In the genomic region with DNA sequence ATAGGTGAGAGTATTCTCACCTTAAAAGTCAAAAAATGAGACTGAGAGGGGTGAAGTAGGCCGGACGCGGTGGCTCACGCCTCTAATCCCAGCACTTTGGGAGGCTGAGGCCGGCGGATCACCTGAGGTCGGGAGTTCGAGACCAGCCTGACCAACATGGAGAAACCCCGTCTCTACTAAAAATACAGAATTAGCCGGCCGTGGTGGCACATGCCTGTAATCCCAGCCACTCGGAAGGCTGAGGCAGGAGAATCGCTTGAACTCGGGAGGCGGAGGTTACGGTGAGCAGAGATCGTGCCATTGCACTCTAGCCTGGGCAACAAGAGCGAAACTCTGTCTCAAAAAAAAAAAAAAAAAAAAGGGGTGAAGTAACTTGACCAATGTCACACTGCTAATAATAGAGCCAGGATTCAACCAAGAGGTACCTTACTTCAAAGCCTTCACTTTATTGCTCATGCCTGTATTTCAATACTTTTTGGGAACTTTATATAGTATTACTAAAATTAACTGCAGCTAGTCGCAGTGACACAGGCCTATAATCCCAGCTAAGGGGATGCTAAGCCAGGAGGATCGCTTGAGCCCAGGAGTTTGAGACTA, we compare ENCODE assay signal across 8 cellular contexts. TPM values are rescaled to one million over a fixed set of nuclear protein-coding genes. Genes with fewer than 3 reads are reported as not detected.
A peak's percentile ranks its signal among the peaks of the same experiment; 100 is the strongest.
DNase-seq lines count a peak whose midpoint lies in the region; ATAC-seq, FAIRE-seq and TF ChIP-seq lines count a peak whose summit lies in the region.
"Not testable (repeated sequence)": the region's sequence is repeated elsewhere in the genome, so short reads cannot be mapped to it uniquely, and the experiment has no call there.

No MANE protein-coding gene starts in this region.

- not testable (repeated sequence) for FAIRE-seq in A549 (lab: Jason Lieb, UNC)

- CTCF ChIA-PET in A549 (lab: Yijun Ruan, JAX), result interaction anchor here (2.1 kb wide), 1 partner anchor 122 kb away, joined by 12 read pairs; no protein-coding TSS in a partner anchor
- CTCF ChIA-PET in PC-9 (lab: Charles Lee), result not testable (repeated sequence)

- DNase-seq in A549 (ENCODE audit: low read depth in 1 of 2, low spot score in 1 of 2); GM23338 (ENCODE audit: low spot score); PC-9; colonic mucosa; heart right ventricle; skeletal muscle cell (ENCODE audit: low read depth): not testable (repeated sequence)

- not testable (repeated sequence) for H3K9me2 ChIP-seq in GM23338 (ENCODE audit: insufficient read depth); PC-9 (ENCODE audit: insufficient read depth)

- H2AFZ ChIP-seq in GM23338, PC-9: not testable (repeated sequence)

- TF ChIP-seq EP300 in A549 (IDR thresholded peaks at IDR 0.05), result not testable (repeated sequence)

- peak overlapping the region; percentile 89 for H3K27ac Mint-ChIP-seq in GM23338
- peak overlapping the region; percentile 100 for H3K27ac Mint-ChIP-seq in activated T-helper 17 cell treated with anti-CD3 and anti-CD28 coated beads, Interleukin-2, amount 50 U/mL, for 72 hours

- not testable (repeated sequence) for H3K9me3 ChIP-seq in A549; PC-9 (ENCODE audit: insufficient read depth, low read depth); colonic mucosa; heart right ventricle; muscle layer of colon (ENCODE audit: low read length)

- TF ChIP-seq CTCF in A549 (IDR thresholded peaks at IDR 0.05); GM23338 (conservative IDR thresholded peaks at IDR 0.05; ENCODE audit: low read depth in 2 of 2); PC-9 (conservative IDR thresholded peaks at IDR 0.05); colonic mucosa (IDR thresholded peaks at IDR 0.05); heart right ventricle (IDR thresholded peaks at IDR 0.05): not testable (repeated sequence)

- POLR2A ChIA-PET in A549 (lab: Yijun Ruan, JAX) (interaction anchor here (0.7 kb wide), 1 partner anchor 1418 kb away, joined by 4 read pairs; a partner anchor contains a TSS), PC-9 (lab: Charles Lee; ENCODE audit: unreplicated experiment) (interaction anchor here (0.9 kb wide), 1 partner anchor 11 kb away, joined by 6 read pairs; no protein-coding TSS in a partner anchor)

- H3K4me2 ChIP-seq in A549, result peak overlapping the region; percentile 81
- peak overlapping the region; percentile 80 for H3K4me2 ChIP-seq in GM23338
- peak overlapping the region; percentile 80 for H3K4me2 ChIP-seq in PC-9

- H3K79me2 ChIP-seq in GM23338 (replicated peaks; ENCODE audit: insufficient read depth) (peaks cover 94% of the 10 kb centered on the region), PC-9 (ENCODE audit: low read depth) (peaks cover 73% of the 10 kb centered on the region)

- H3K27me3 ChIP-seq in GM23338 (ENCODE audit: insufficient read depth); PC-9 (ENCODE audit: insufficient read depth, low read depth); colonic mucosa; heart right ventricle; muscle layer of colon (ENCODE audit: control insufficient read depth in 1 of 2, insufficient read depth in 2 of 2, low read length in 2 of 2): not testable (repeated sequence)

- not testable (repeated sequence) for TF ChIP-seq RAD21 in A549 (conservative IDR thresholded peaks at IDR 0.05 in 1 of 2, IDR thresholded peaks at IDR 0.05 in 1 of 2)

- TF ChIP-seq POLR2A in A549 (IDR thresholded peaks at IDR 0.05; ENCODE audit: low read length), result not testable (repeated sequence)

- H3K27ac ChIP-seq in A549 (peak overlapping the region; percentile 74 to 99; a peak in 5 of 6 replicates), PC-9 (peak overlapping the region; percentile 88; the same call in 1 of the 2 replicates), heart right ventricle (peak overlapping the region; percentile 76 to 99 (median 97)), muscle layer of colon (ENCODE audit: low read depth, low read length) (peak overlapping the region; percentile 100)
- H3K27ac ChIP-seq in GM23338 (ENCODE audit: low read depth); colonic mucosa: not testable (repeated sequence)

- H3K36me3 ChIP-seq in GM23338 (ENCODE audit: insufficient read depth); PC-9 (ENCODE audit: low read depth); colonic mucosa; heart right ventricle; muscle layer of colon (ENCODE audit: insufficient read depth, low read length): not testable (repeated sequence)

- H3K9ac ChIP-seq in colonic mucosa (ENCODE audit: low read depth in 2 of 2, low read length in 2 of 2), result not testable (repeated sequence)
- H3K9ac ChIP-seq in muscle layer of colon (ENCODE audit: low read length), result peak overlapping the region; percentile 98

- peaks cover 15% of the 10 kb centered on the region for H3K27me3 Mint-ChIP-seq in GM23338 (ENCODE audit: insufficient read depth, low read depth, poor library complexity)
- not testable (repeated sequence) for H3K27me3 Mint-ChIP-seq in activated T-helper 17 cell treated with anti-CD3 and anti-CD28 coated beads, Interleukin-2, amount 50 U/mL, for 72 hours

- peaks cover 36% of the 10 kb centered on the region for H3K4me1 Mint-ChIP-seq in GM23338
- H3K4me1 Mint-ChIP-seq in activated T-helper 17 cell treated with anti-CD3 and anti-CD28 coated beads, Interleukin-2, amount 50 U/mL, for 72 hours, result peaks cover 36% of the 10 kb centered on the region

- not testable (repeated sequence) for H3F3A ChIP-seq in GM23338 (replicated peaks; ENCODE audit: low read depth); PC-9 (ENCODE audit: insufficient read depth, low read depth)

- H4K20me1 ChIP-seq in GM23338 (replicated peaks; ENCODE audit: insufficient read depth), result peaks cover 23% of the 10 kb centered on the region
- H4K20me1 ChIP-seq in PC-9 (ENCODE audit: insufficient read depth), result not testable (repeated sequence)

- H3K9me3 Mint-ChIP-seq in GM23338; activated T-helper 17 cell treated with anti-CD3 and anti-CD28 coated beads, Interleukin-2, amount 50 U/mL, for 72 hours: not testable (repeated sequence)

- not testable (repeated sequence) for H3K36me3 Mint-ChIP-seq in GM23338 (ENCODE audit: low read depth)
- peaks cover 45% of the 10 kb centered on the region for H3K36me3 Mint-ChIP-seq in activated T-helper 17 cell treated with anti-CD3 and anti-CD28 coated beads, Interleukin-2, amount 50 U/mL, for 72 hours (ENCODE audit: low read depth)

- peak overlapping the region; percentile 98 for H3K4me3 Mint-ChIP-seq in GM23338
- H3K4me3 Mint-ChIP-seq in activated T-helper 17 cell treated with anti-CD3 and anti-CD28 coated beads, Interleukin-2, amount 50 U/mL, for 72 hours, result peak overlapping the region; percentile 100

- peaks cover 50% of the 10 kb centered on the region for H3K4me1 ChIP-seq in A549
- H3K4me1 ChIP-seq in GM23338 (ENCODE audit: insufficient read depth), result peaks cover 36% of the 10 kb centered on the region
- H3K4me1 ChIP-seq in PC-9 (replicated peaks; ENCODE audit: insufficient read depth), result peaks cover 38% of the 10 kb centered on the region
- H3K4me1 ChIP-seq in colonic mucosa, result not testable (repeated sequence)
- peaks cover 3 to 75% (median 61%) of the 10 kb centered on the region in 9 donors for H3K4me1 ChIP-seq in heart right ventricle
- peaks cover 35% of the 10 kb centered on the region for H3K4me1 ChIP-seq in muscle layer of colon (ENCODE audit: insufficient read depth, low read length)

- not testable (repeated sequence) for ATAC-seq in A549; GM23338; activated T-helper 17 cell treated with anti-CD3 and anti-CD28 coated beads, Interleukin-2, amount 50 U/mL, for 72 hours (replicated peaks); heart right ventricle

- H3K4me3 ChIP-seq in A549 (peak overlapping the region; percentile 68), GM23338 (peak overlapping the region; percentile 68), PC-9 (peak overlapping the region; percentile 69), colonic mucosa (peak overlapping the region; percentile 95), heart right ventricle (peak overlapping the region; percentile 69 to 99 (median 89)), muscle layer of colon (ENCODE audit: low read depth in 1 of 2, low read length in 2 of 2) (peak overlapping the region; percentile 79 to 94), skeletal muscle cell (ENCODE audit: low read depth, low read length) (peak overlapping the region; percentile 84)

- WGBS in A549 (ENCODE audit: missing lambda C conversion rate), result 37% methylated on average over 12 of the region's 20 CpGs
- WGBS in heart right ventricle, 2 donors, result 53 to 56% methylated on average over 20 of the region's 20 CpGs

- BruUV-seq in PC-9 (replicated peaks; lab: Mats Ljungman, UMichigan), result not testable (repeated sequence)

- intact Hi-C loops in PC-9 (cut with micrococcal nuclease; ENCODE audit: unreplicated experiment); colonic mucosa (cut with DNase I): not testable (repeated sequence)
- intact Hi-C loops in heart right ventricle (cut with DNase I), result loop anchor here in 7 of 10 donors (2.0 to 10.0 kb wide), 4 partner anchors 19 to 211 kb away; a partner anchor contains a TSS

RNA-seq across cellular contexts. Expression of a gene that starts 1.7 kb away (rescaled TPM):
- 75.6 and 97.6 TPM in 2 replicates for polyA plus RNA-seq in A549 (2011; rRNA removed)
- polyA plus RNA-seq in A549 (2012; cell fraction: cytosol; rRNA removed), result 13.1 and 15.8 TPM in 2 replicates
- 8.5 and 12.9 TPM in 2 replicates for polyA plus RNA-seq in A549 (2012; cell fraction: nucleus; rRNA removed)
- polyA plus RNA-seq in A549 (2017; fragmentation: RNase III; extraction: RNeasy Plus Mini Kit Qiagen cat#74134 plus additional on column Dnase treatment), result 54.7 to 60.4 TPM (median 56.4 TPM) in 3 replicates
- 26.0 and 26.6 TPM in 2 replicates for polyA minus RNA-seq in A549 (2011; rRNA and poly(A)+ RNA removed)
- 241 and 277 TPM in 2 replicates for total RNA-seq in GM23338 (2014; rRNA removed; shearing (Covaris generic))
- polyA plus RNA-seq in GM23338 (2016; fragmentation: Nextera tagmentation; extraction: Ambion mirVana), result 98.5 and 113 TPM in 2 replicates
- 26.5 and 33.9 TPM in 2 replicates for total RNA-seq in PC-9 (2021)
- 10 to 100 TPM; 55.8 to 66.0 TPM for total RNA-seq in activated T-helper 17 cell treated with anti-CD3 and anti-CD28 coated beads, Interleukin-2, amount 50 U/mL, for 72 hours
- 10 to 100 TPM; 54.7 to 63.0 TPM for total RNA-seq in colonic mucosa
- total RNA-seq in heart right ventricle, result 10 to 100 TPM; 71.2 to 98.7 (median 81.5) TPM
- polyA plus RNA-seq in heart right ventricle, result 10 to 100 TPM; 43.8 to 45.1 TPM

RNA-seq across cellular contexts. Expression of a gene that starts 52.8 kb away (rescaled TPM):
- 148 and 179 TPM in 2 replicates for polyA plus RNA-seq in A549 (2011; rRNA removed)
- polyA plus RNA-seq in A549 (2012; cell fraction: cytosol; rRNA removed), result 28.9 and 32.7 TPM in 2 replicates
- 19.4 and 35.2 TPM in 2 replicates for polyA plus RNA-seq in A549 (2012; cell fraction: nucleus; rRNA removed)
- polyA plus RNA-seq in A549 (2017; fragmentation: RNase III; extraction: RNeasy Plus Mini Kit Qiagen cat#74134 plus additional on column Dnase treatment), result 142 to 159 TPM (median 158 TPM) in 3 replicates
- 59.4 and 64.1 TPM in 2 replicates for polyA minus RNA-seq in A549 (2011; rRNA and poly(A)+ RNA removed)
- total RNA-seq in GM23338 (2014; rRNA removed; shearing (Covaris generic)), result 411 and 435 TPM in 2 replicates
- 94.5 and 103 TPM in 2 replicates for polyA plus RNA-seq in GM23338 (2016; fragmentation: Nextera tagmentation; extraction: Ambion mirVana)
- total RNA-seq in PC-9 (2021), result 102 and 105 TPM in 2 replicates
- total RNA-seq in activated T-helper 17 cell treated with anti-CD3 and anti-CD28 coated beads, Interleukin-2, amount 50 U/mL, for 72 hours, result 100 to 1,000 TPM; 128 to 172 TPM
- total RNA-seq in colonic mucosa, result 100 to 1,000 TPM; 165 to 183 TPM
- total RNA-seq in heart right ventricle, result 100 to 1,000 TPM in 2 of 10 donors, 10 to 100 TPM in 8; 75.7 to 119 (median 89.8) TPM
- polyA plus RNA-seq in heart right ventricle, result 10 to 100 TPM; 10.6 to 24.2 TPM
